Comparison of ENCODE assay signal across 23 cellular contexts in the genomic region with DNA sequence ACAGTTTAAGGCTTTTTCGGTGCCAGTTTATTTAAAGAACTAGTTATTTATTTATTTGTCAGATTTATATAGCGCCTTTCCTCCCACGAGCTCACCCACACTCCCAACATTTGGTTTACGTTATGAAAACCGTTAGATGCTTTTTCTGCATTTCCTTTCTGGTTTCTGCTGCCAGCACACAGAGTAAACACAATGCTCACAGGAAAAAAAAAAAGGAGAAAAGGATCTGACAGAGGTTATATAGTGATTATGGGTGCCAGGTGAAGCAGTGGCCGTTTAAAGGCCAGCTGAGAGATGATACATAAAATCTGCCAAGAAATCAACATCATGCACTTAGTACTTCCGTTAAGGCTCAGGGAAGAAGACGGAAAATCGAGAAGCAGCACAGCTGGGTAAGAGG. TPM values are rescaled to one million over a fixed set of nuclear protein-coding genes. Genes with fewer than 3 reads are reported as not detected.
DNase-seq lines count a peak whose midpoint lies in the region; ATAC-seq lines count a peak whose summit lies in the region.
"Had no signal": no experiment of that assay in that cellular context is flagged by ENCODE, and none has a peak within 500 bp of the region (broad histone marks: within the 10 kb centered on the region; RNA-seq: fewer than 3 reads in every experiment).

No MANE protein-coding gene starts in this region.

- H3K27me3 Mint-ChIP-seq in T-cell: peaks cover 9 to 25% of the 10 kb centered on the region in 2 donors

- DNase-seq in AG08395 (ENCODE audit: low spot score): peak; percentile 6
- DNase-seq in EH (ENCODE audit: low read depth): peak; percentile 27
- peak; percentile 55 for DNase-seq in MG63
- DNase-seq in fibroblast of the conjunctiva (ENCODE audit: low read depth): peak; percentile 27
- DNase-seq in T-cell: no peak
- DNase-seq: ACHN; activated CD4-positive, alpha-beta T cell treated with anti-CD3 and anti-CD28 coated beads for 4 hours; anterior cingulate cortex; heart left ventricle; natural killer cell; NCI-H1417 treated with DMSO at 0.1 percent for 48 hours; NCI-H2029 treated with DMSO at 0.1 percent for 48 hours; NCI-H2227 treated with DMSO at 0.1 percent for 48 hours; NCI-H526; SHP77; stimulated activated CD4-positive, alpha-beta T cell treated with anti-CD3 and anti-CD28 coated beads, Interleukin-4, amount 100 ng/mL, for 1 hour; SW 1271; T1000 had no signal

- no peaks in the 10 kb centered on the region for H3K27me3 ChIP-seq in MG63
- H3K27me3 ChIP-seq: heart left ventricle, tibial nerve had no signal

- H3K36me3 Mint-ChIP-seq in T-cell: peaks cover 2% of the 10 kb centered on the region
- H3K36me3 Mint-ChIP-seq: activated naive CD4-positive, alpha-beta T cell treated with anti-CD3 and anti-CD28 coated beads, Interleukin-2, amount 50 U/mL, for 24 hours; natural killer cell had no signal

- H3K4me1 Mint-ChIP-seq in T-cell: peaks cover 11 to 18% (median 12%) of the 10 kb centered on the region in 3 donors

- peaks cover 13% of the 10 kb centered on the region; the same call in 1 of the 2 replicates for H3K9me3 ChIP-seq in MG63

- ATAC-seq in T-cell (replicated peaks in 1 of 4) (no peak), HG02763 (IDR thresholded peaks at IDR 0.05; ENCODE audit: unreplicated experiment) (no peak), HG02571 (IDR thresholded peaks at IDR 0.05; ENCODE audit: unreplicated experiment) (no peak)
- ATAC-seq: activated T-helper 17 cell treated with anti-CD3 and anti-CD28 coated beads, Interleukin-2, amount 50 U/mL, for 72 hours; heart left ventricle; natural killer cell had no signal

- no peak overlapping the region for H3K4me3 ChIP-seq in MG63
- H3K4me3 ChIP-seq: heart left ventricle, tibial nerve had no signal

- no peak overlapping the region for H3K27ac Mint-ChIP-seq in T-cell
- H3K27ac Mint-ChIP-seq: activated naive CD4-positive, alpha-beta T cell treated with anti-CD3 and anti-CD28 coated beads, Interleukin-2, amount 50 U/mL, for 24 hours; activated T-helper 17 cell treated with anti-CD3 and anti-CD28 coated beads, Interleukin-2, amount 50 U/mL, for 72 hours; natural killer cell had no signal

- H3K36me3 ChIP-seq in MG63: peaks cover 56% of the 10 kb centered on the region

- CTCF ChIA-PET in T-cell (lab: Charles Lee): no interaction called here

- POLR2A ChIA-PET in T-cell (lab: Charles Lee): no interaction called here

- H3K4me3 Mint-ChIP-seq in T-cell: no peak overlapping the region
- H3K4me3 Mint-ChIP-seq: activated naive CD4-positive, alpha-beta T cell treated with anti-CD3 and anti-CD28 coated beads, Interleukin-2, amount 50 U/mL, for 24 hours; activated T-helper 17 cell treated with anti-CD3 and anti-CD28 coated beads, Interleukin-2, amount 50 U/mL, for 72 hours; natural killer cell had no signal

- H3K9me3 Mint-ChIP-seq in T-cell: peaks cover 3 to 5% (median 4%) of the 10 kb centered on the region in 3 donors
- H3K9me3 Mint-ChIP-seq: activated T-helper 17 cell treated with anti-CD3 and anti-CD28 coated beads, Interleukin-2, amount 50 U/mL, for 72 hours had no signal

RNA-seq across cellular contexts. Expression of a gene that starts 37.9 kb away (rescaled TPM):
- 21.8 and 36.4 TPM in 2 replicates for total RNA-seq in MG63 (2014; rRNA removed; shearing (Covaris generic); ENCODE audit: low replicate concordance)
- total RNA-seq in T-cell: under 1 TPM in 4 of 5 donors, not detected in 1; 0.32 to 0.93 (median 0.36) TPM

Comparison
In these comparisons a context has a peak if more than half of its experiments do, and no peak if none do; other contexts are left out.
1. DNase-seq: peak in AG08395 (single experiment), EH (single experiment), MG63 (single experiment) and fibroblast of the conjunctiva (single experiment); none in T-cell (0 of 34).
2. RNA of a gene that starts 37.9 kb away (total RNA-seq): 21.8 to 36.4 TPM in MG63; 0.32 to 0.93 TPM in T-cell; every median in the first group is over 10 times any median in the second.